18 cellular contexts compared by ENCODE assay signal in the genomic region with DNA sequence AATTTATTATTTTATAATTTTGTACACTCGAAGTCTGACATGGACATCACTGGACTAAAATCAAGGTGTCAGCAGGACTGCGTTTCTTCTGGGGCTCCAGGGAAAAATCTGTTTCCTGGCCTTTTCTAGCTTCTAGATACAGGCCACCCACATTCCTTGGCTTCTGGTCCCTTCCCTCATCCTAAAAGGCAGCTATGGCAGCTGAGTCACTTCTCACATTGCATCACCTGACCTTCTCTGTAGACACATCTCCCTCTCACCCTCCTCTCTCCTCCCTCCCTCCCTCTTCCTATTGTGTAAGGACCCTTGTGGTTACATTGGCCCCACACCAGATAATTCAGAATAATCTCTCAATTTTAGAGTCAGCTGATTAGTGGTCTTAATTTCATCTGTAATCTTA.
A peak's percentile ranks its signal among the peaks of the same experiment; 100 is the strongest.
DNase-seq lines count a peak whose midpoint lies in the region; ATAC-seq and TF ChIP-seq lines count a peak whose summit lies in the region.
"Had no signal": no experiment of that assay in that cellular context is flagged by ENCODE, and none has a peak within 500 bp of the region (broad histone marks: within the 10 kb centered on the region; RNA-seq: fewer than 3 reads in every experiment).

No MANE protein-coding gene starts in this region.

- CTCF ChIA-PET in activated CD8-positive, alpha-beta T cell treated with anti-CD3 and anti-CD28 coated beads for 36 hours (lab: Charles Lee) = interaction anchor here (1.0 to 5.3 kb wide), 2 partner anchors 8 to 65 kb away, joined by 3 to 27 read pairs; no protein-coding TSS in a partner anchor
- CTCF ChIA-PET in activated CD8-positive, alpha-beta T cell treated with anti-CD3 and anti-CD28 coated beads, Interleukin-2, amount 10 ng/mL, durations not matched to agents 7 days and 5 days (lab: Charles Lee) = interaction anchor here (1.1 kb wide), 1 partner anchor 65 kb away, joined by 5 read pairs; no protein-coding TSS in a partner anchor

- H3K27ac ChIP-seq in left lung = no peak overlapping the region
- H3K27ac ChIP-seq: breast epithelium, esophagus squamous epithelium, parathyroid adenoma, uterus, VCaP had no signal

- no peaks in the 10 kb centered on the region for H3K27me3 ChIP-seq in left lung
- H3K27me3 ChIP-seq: breast epithelium, esophagus squamous epithelium, uterus had no signal

- peaks cover 0 to 23% of the 10 kb centered on the region in 2 donors for H3K4me1 ChIP-seq in left lung
- H3K4me1 ChIP-seq: breast epithelium, parathyroid adenoma, uterus had no signal

- peaks cover 29% of the 10 kb centered on the region for H3K36me3 Mint-ChIP-seq in activated CD8-positive, alpha-beta T cell treated with anti-CD3 and anti-CD28 coated beads for 36 hours (ENCODE audit: low read depth)
- peaks cover 70% of the 10 kb centered on the region for H3K36me3 Mint-ChIP-seq in activated CD8-positive, alpha-beta T cell treated with anti-CD3 and anti-CD28 coated beads, Interleukin-2, amount 10 ng/mL, durations not matched to agents 7 days and 5 days (ENCODE audit: low read depth)
- peaks cover 57% of the 10 kb centered on the region for H3K36me3 Mint-ChIP-seq in activated T-helper 17 cell treated with anti-CD3 and anti-CD28 coated beads, Interleukin-2, amount 50 U/mL, for 72 hours (ENCODE audit: low read depth)

- POLR2A ChIA-PET in activated CD8-positive, alpha-beta T cell treated with anti-CD3 and anti-CD28 coated beads for 36 hours (lab: Charles Lee) = interaction anchor here (0.7 kb wide), 1 partner anchor 116 kb away, joined by 4 read pairs; no protein-coding TSS in a partner anchor
- POLR2A ChIA-PET in activated CD8-positive, alpha-beta T cell treated with anti-CD3 and anti-CD28 coated beads, Interleukin-2, amount 10 ng/mL, durations not matched to agents 7 days and 5 days (lab: Charles Lee) = no interaction called here

- no peaks in the 10 kb centered on the region for H3K27me3 Mint-ChIP-seq in activated CD8-positive, alpha-beta T cell treated with anti-CD3 and anti-CD28 coated beads for 36 hours
- no peaks in the 10 kb centered on the region for H3K27me3 Mint-ChIP-seq in activated CD8-positive, alpha-beta T cell treated with anti-CD3 and anti-CD28 coated beads, Interleukin-2, amount 10 ng/mL, durations not matched to agents 7 days and 5 days (ENCODE audit: low read depth)
- H3K27me3 Mint-ChIP-seq in activated T-helper 17 cell treated with anti-CD3 and anti-CD28 coated beads, Interleukin-2, amount 50 U/mL, for 72 hours = no peaks in the 10 kb centered on the region
- H3K27me3 Mint-ChIP-seq: IgD-negative memory B cell; stimulated activated naive CD8-positive, alpha-beta T cell treated with anti-CD3 and anti-CD28 coated beads, Interleukin-15, Interleukin-2, amounts not matched to agents 100 ng/mL and 50 ng/mL, for 24 hours had no signal

- peaks cover 49% of the 10 kb centered on the region for H3K4me1 Mint-ChIP-seq in activated CD8-positive, alpha-beta T cell treated with anti-CD3 and anti-CD28 coated beads for 36 hours (ENCODE audit: low read depth)
- peaks cover 41% of the 10 kb centered on the region for H3K4me1 Mint-ChIP-seq in activated CD8-positive, alpha-beta T cell treated with anti-CD3 and anti-CD28 coated beads, Interleukin-2, amount 10 ng/mL, durations not matched to agents 7 days and 5 days (ENCODE audit: low read depth)
- peaks cover 44% of the 10 kb centered on the region for H3K4me1 Mint-ChIP-seq in activated T-helper 17 cell treated with anti-CD3 and anti-CD28 coated beads, Interleukin-2, amount 50 U/mL, for 72 hours

- intact Hi-C loops in activated CD8-positive, alpha-beta T cell treated with anti-CD3 and anti-CD28 coated beads for 36 hours (cut with micrococcal nuclease) = loop anchor here (5.0 kb wide), 1 partner anchor 61 kb away; no protein-coding TSS in a partner anchor
- intact Hi-C loops in posterior vena cava (cut with DNase I) = no loop called here
- intact Hi-C loops in left lung (cut with DNase I) = no loop called here

- H3K36me3 ChIP-seq in left lung = no peaks in the 10 kb centered on the region
- H3K36me3 ChIP-seq: breast epithelium, uterus had no signal

- H3K27ac Mint-ChIP-seq in activated CD8-positive, alpha-beta T cell treated with anti-CD3 and anti-CD28 coated beads for 36 hours = peak overlapping the region; percentile 30
- H3K27ac Mint-ChIP-seq in activated CD8-positive, alpha-beta T cell treated with anti-CD3 and anti-CD28 coated beads, Interleukin-2, amount 10 ng/mL, durations not matched to agents 7 days and 5 days = no peak overlapping the region
- no peak overlapping the region for H3K27ac Mint-ChIP-seq in activated T-helper 17 cell treated with anti-CD3 and anti-CD28 coated beads, Interleukin-2, amount 50 U/mL, for 72 hours
- H3K27ac Mint-ChIP-seq: stimulated activated naive CD8-positive, alpha-beta T cell treated with anti-CD3 and anti-CD28 coated beads, Interleukin-15, Interleukin-2, amounts not matched to agents 100 ng/mL and 50 ng/mL, for 24 hours had no signal

- peaks cover 6% of the 10 kb centered on the region for H3K9me3 Mint-ChIP-seq in activated CD8-positive, alpha-beta T cell treated with anti-CD3 and anti-CD28 coated beads for 36 hours
- H3K9me3 Mint-ChIP-seq in activated CD8-positive, alpha-beta T cell treated with anti-CD3 and anti-CD28 coated beads, Interleukin-2, amount 10 ng/mL, durations not matched to agents 7 days and 5 days (ENCODE audit: insufficient read depth) = peaks cover 3% of the 10 kb centered on the region
- H3K9me3 Mint-ChIP-seq in activated T-helper 17 cell treated with anti-CD3 and anti-CD28 coated beads, Interleukin-2, amount 50 U/mL, for 72 hours = peaks cover 8% of the 10 kb centered on the region
- H3K9me3 Mint-ChIP-seq: IgD-negative memory B cell; stimulated activated naive CD8-positive, alpha-beta T cell treated with anti-CD3 and anti-CD28 coated beads, Interleukin-15, Interleukin-2, amounts not matched to agents 100 ng/mL and 50 ng/mL, for 24 hours had no signal

- no peak for DNase-seq in activated CD8-positive, alpha-beta T cell treated with anti-CD3 and anti-CD28 coated beads for 36 hours
- DNase-seq in activated CD8-positive, alpha-beta T cell treated with anti-CD3 and anti-CD28 coated beads, Interleukin-2, amount 10 ng/mL, durations not matched to agents 7 days and 5 days = no peak
- DNase-seq in LHCN-M2 (ENCODE audit: low read depth) = peak; percentile 16
- peak; percentile 24 for DNase-seq in iris pigment epithelial cell (ENCODE audit: low read depth)
- DNase-seq in posterior vena cava (ENCODE audit: low spot score) = no peak
- DNase-seq in left lung = no peak
- DNase-seq: ACHN, activated gamma-delta T cell treated with Interleukin-2 at 50 U/mL for 16 hours, esophagus squamous epithelium, NCI-H146, uterus had no signal

- no peak overlapping the region for H3K4me3 ChIP-seq in left lung
- H3K4me3 ChIP-seq: breast epithelium, esophagus squamous epithelium, uterus had no signal

- ATAC-seq in activated CD8-positive, alpha-beta T cell treated with anti-CD3 and anti-CD28 coated beads for 36 hours = no peak
- no peak for ATAC-seq in activated CD8-positive, alpha-beta T cell treated with anti-CD3 and anti-CD28 coated beads, Interleukin-2, amount 10 ng/mL, durations not matched to agents 7 days and 5 days
- no peak for ATAC-seq in activated T-helper 17 cell treated with anti-CD3 and anti-CD28 coated beads, Interleukin-2, amount 50 U/mL, for 72 hours (replicated peaks)
- ATAC-seq in left lung (no peak), GM19463 (IDR thresholded peaks at IDR 0.05; ENCODE audit: unreplicated experiment) (no peak)

- peaks cover 0 to 9% of the 10 kb centered on the region in 2 donors for H3K9me3 ChIP-seq in left lung
- H3K9me3 ChIP-seq: breast epithelium, esophagus squamous epithelium had no signal

- no peak overlapping the region for H3K4me3 Mint-ChIP-seq in activated CD8-positive, alpha-beta T cell treated with anti-CD3 and anti-CD28 coated beads for 36 hours
- H3K4me3 Mint-ChIP-seq in activated CD8-positive, alpha-beta T cell treated with anti-CD3 and anti-CD28 coated beads, Interleukin-2, amount 10 ng/mL, durations not matched to agents 7 days and 5 days = no peak overlapping the region
- peak overlapping the region; percentile 81 for H3K4me3 Mint-ChIP-seq in activated T-helper 17 cell treated with anti-CD3 and anti-CD28 coated beads, Interleukin-2, amount 50 U/mL, for 72 hours
- H3K4me3 Mint-ChIP-seq: IgD-negative memory B cell; stimulated activated naive CD8-positive, alpha-beta T cell treated with anti-CD3 and anti-CD28 coated beads, Interleukin-15, Interleukin-2, amounts not matched to agents 100 ng/mL and 50 ng/mL, for 24 hours had no signal

- no peak for TF ChIP-seq CTCF in activated CD8-positive, alpha-beta T cell treated with anti-CD3 and anti-CD28 coated beads for 36 hours (IDR thresholded peaks at IDR 0.05)
- TF ChIP-seq CTCF in left lung (IDR thresholded peaks at IDR 0.05) = no peak

Comparison
In these comparisons a context has a peak if more than half of its experiments do, and no peak if none do; other contexts are left out.
1. DNase-seq: peak in LHCN-M2 (single experiment) and iris pigment epithelial cell (single experiment); none in activated CD8-positive, alpha-beta T cell treated with anti-CD3 and anti-CD28 coated beads for 36 hours (single experiment), activated CD8-positive, alpha-beta T cell treated with anti-CD3 and anti-CD28 coated beads, Interleukin-2, amount 10 ng/mL, durations not matched to agents 7 days and 5 days (single experiment), posterior vena cava (single experiment) and left lung (0 of 2).